21 cellular contexts compared by ENCODE assay signal in genomic region chr10:77237120-77237519, GRCh38.
DNase-seq lines count a peak whose midpoint lies in the region; ATAC-seq, FAIRE-seq and TF ChIP-seq lines count a peak whose summit lies in the region.
"Had no signal": no experiment of that assay in that cellular context is flagged by ENCODE, and none has a peak within 500 bp of the region (broad histone marks: within the 10 kb centered on the region; RNA-seq: fewer than 3 reads in every experiment).

No MANE protein-coding gene starts in this region.

- H3K27ac Mint-ChIP-seq in astrocyte (ENCODE audit: unreplicated experiment), result no peak overlapping the region
- H3K27ac Mint-ChIP-seq: CD4-positive, alpha-beta memory T cell; GM23338 had no signal

- no peaks in the 10 kb centered on the region for H3K79me2 ChIP-seq in astrocyte (ENCODE audit: insufficient read depth, low read length)

- no peaks in the 10 kb centered on the region for H3K27me3 ChIP-seq in astrocyte (ENCODE audit: insufficient read depth, low read length)
- H3K27me3 ChIP-seq in mesenchymal stem cell (ENCODE audit: control insufficient read depth in 1 of 2, insufficient read depth in 1 of 2, low read length in 2 of 2), result no peaks in the 10 kb centered on the region
- H3K27me3 ChIP-seq in sigmoid colon, result no peaks in the 10 kb centered on the region
- H3K27me3 ChIP-seq in aorta (ENCODE audit: control insufficient read depth in 1 of 2, insufficient read depth in 2 of 2, low read length in 1 of 2), result no peaks in the 10 kb centered on the region
- H3K27me3 ChIP-seq: BLaER1 treated with 17β-estradiol and CSF1 and Interleukin-3, amounts not matched to agents 10 nM and 100 nM; SJSA1 had no signal

- no peak for TF ChIP-seq EP300 in sigmoid colon (IDR thresholded peaks at IDR 0.05)

- no peak overlapping the region for H3K14ac ChIP-seq in mesenchymal stem cell (ENCODE audit: low read length in 2 of 2)

- no peak for TF ChIP-seq POLR2A in sigmoid colon (IDR thresholded peaks at IDR 0.05)

- TF ChIP-seq CTCF in astrocyte (IDR thresholded peaks at IDR 0.05; ENCODE audit: insufficient read depth, low read depth, low read length), result no peak
- no peak for TF ChIP-seq CTCF in sigmoid colon (IDR thresholded peaks at IDR 0.05)

- no peak overlapping the region for H3K4me3 ChIP-seq in astrocyte (ENCODE audit: insufficient read depth, low read depth, low read length)
- H3K4me3 ChIP-seq in mesenchymal stem cell (ENCODE audit: insufficient read depth in 1 of 2, low read depth in 1 of 2, low read length in 2 of 2), result no peak overlapping the region
- no peak overlapping the region for H3K4me3 ChIP-seq in sigmoid colon
- H3K4me3 ChIP-seq in aorta (ENCODE audit: low read length in 2 of 2), result no peak overlapping the region
- H3K4me3 ChIP-seq: BLaER1 treated with 17β-estradiol and CSF1 and Interleukin-3, amounts not matched to agents 10 nM and 100 nM; GM23338; SJSA1 had no signal

- peaks cover 6% of the 10 kb centered on the region for H3K79me1 ChIP-seq in mesenchymal stem cell (replicated peaks; ENCODE audit: low read length, poor library complexity, severe bottlenecking)

- H2BK15ac ChIP-seq in mesenchymal stem cell (ENCODE audit: low read depth, poor library complexity, severe bottlenecking), result no peak overlapping the region

- no peak overlapping the region for H3K4me2 ChIP-seq in astrocyte (ENCODE audit: low read length)
- no peak overlapping the region for H3K4me2 ChIP-seq in mesenchymal stem cell (ENCODE audit: low read length, poor library complexity, severe bottlenecking)
- H3K4me2 ChIP-seq: BLaER1 treated with 17β-estradiol and CSF1 and Interleukin-3, amounts not matched to agents 10 nM and 100 nM; GM23338; KMS-11 had no signal

- intact Hi-C loops in sigmoid colon (cut with DNase I), result no loop called here
- intact Hi-C loops in aorta (cut with DNase I), result loop anchor here (5.0 kb wide), 2 partner anchors 40 to 55 kb away; no protein-coding TSS in a partner anchor

- H2AFZ ChIP-seq in astrocyte (ENCODE audit: low read depth, low read length) (no peak overlapping the region), mesenchymal stem cell (ENCODE audit: low read depth, low read length) (no peak overlapping the region)
- H2AFZ ChIP-seq: GM23338 had no signal

- H3K27me3 Mint-ChIP-seq in astrocyte (ENCODE audit: low read depth, unreplicated experiment), result peaks cover 2% of the 10 kb centered on the region
- H3K27me3 Mint-ChIP-seq: CD4-positive, alpha-beta memory T cell had no signal

- H3K9ac ChIP-seq in astrocyte (ENCODE audit: low read length) (no peak overlapping the region), mesenchymal stem cell (ENCODE audit: low read length) (no peak overlapping the region)
- H3K9ac ChIP-seq: BLaER1 treated with 17β-estradiol and CSF1 and Interleukin-3, amounts not matched to agents 10 nM and 100 nM; KMS-11 had no signal

- H3K4me1 ChIP-seq in astrocyte (ENCODE audit: insufficient read depth, low read length) (peaks cover 8% of the 10 kb centered on the region), mesenchymal stem cell (ENCODE audit: control insufficient read depth, insufficient read depth, low read depth, low read length) (peaks cover 2% of the 10 kb centered on the region), sigmoid colon (peaks cover 0 to 79% (median 64%) of the 10 kb centered on the region in 4 donors), aorta (ENCODE audit: control insufficient read depth in 1 of 2, insufficient read depth in 2 of 2, low read length in 2 of 2) (peaks cover 6 to 11% of the 10 kb centered on the region in 2 donors)

- H3K9me3 ChIP-seq in astrocyte (ENCODE audit: insufficient read depth, low read depth, low read length) (no peaks in the 10 kb centered on the region), mesenchymal stem cell (ENCODE audit: control insufficient read depth, low read length) (no peaks in the 10 kb centered on the region), sigmoid colon (no peaks in the 10 kb centered on the region), aorta (ENCODE audit: control insufficient read depth, low read length) (no peaks in the 10 kb centered on the region)
- H3K9me3 ChIP-seq: BLaER1 treated with 17β-estradiol and CSF1 and Interleukin-3, amounts not matched to agents 10 nM and 100 nM; SJSA1 had no signal

- no peak for DNase-seq in astrocyte (ENCODE audit: low read depth)
- DNase-seq in mesenchymal stem cell, result no peak
- DNase-seq in sigmoid colon, result no peak
- no peak for DNase-seq in aorta
- no peak for DNase-seq in NCI-H774 (lab: John Stamatoyannopoulos, UW)
- DNase-seq in kidney tubule cell (ENCODE audit: low spot score), result no peak
- DNase-seq in EL, result no peak
- DNase-seq: CD4-positive, alpha-beta memory T cell; DMS153; NCI-H1694; NCI-H2081 treated with DMSO at 0.1 percent for 48 hours; NCI-H2171 treated with DMSO at 0.1 percent for 48 hours; NCI-H524 treated with DMSO at 0.1 percent for 48 hours; OCI-M1 had no signal

- no peak overlapping the region for H2AK5ac ChIP-seq in mesenchymal stem cell (ENCODE audit: low read length, severe bottlenecking)

- H4K91ac ChIP-seq in mesenchymal stem cell (ENCODE audit: low read length), result no peak overlapping the region

- H2BK12ac ChIP-seq in mesenchymal stem cell (ENCODE audit: low read length in 2 of 2), result peak overlapping the region in 1 of 2 experiments; percentile 61

- H3K36me3 ChIP-seq in astrocyte (ENCODE audit: insufficient read depth, low read length) (no peaks in the 10 kb centered on the region), mesenchymal stem cell (ENCODE audit: control insufficient read depth in 1 of 2, insufficient read depth in 2 of 2, low read depth in 1 of 2, low read length in 2 of 2) (peaks cover 0 to 3% of the 10 kb centered on the region in 2 experiments), sigmoid colon (no peaks in the 10 kb centered on the region), aorta (ENCODE audit: control insufficient read depth in 1 of 2, insufficient read depth in 2 of 2, low read length in 1 of 2) (no peaks in the 10 kb centered on the region)
- H3K36me3 ChIP-seq: BLaER1 treated with 17β-estradiol and CSF1 and Interleukin-3, amounts not matched to agents 10 nM and 100 nM; SJSA1 had no signal

- ATAC-seq in aorta (ENCODE audit: low FRiP score), result no peak
- ATAC-seq: GM23338, Right ventricle myocardium inferior had no signal

- peaks cover 3% of the 10 kb centered on the region for H3K9me3 Mint-ChIP-seq in astrocyte (ENCODE audit: unreplicated experiment)

- no peak overlapping the region for H2BK5ac ChIP-seq in mesenchymal stem cell (ENCODE audit: low read depth, low read length, poor library complexity, severe bottlenecking)

- no peak overlapping the region for H2BK120ac ChIP-seq in mesenchymal stem cell (ENCODE audit: low read depth, low read length)

- H4K8ac ChIP-seq in mesenchymal stem cell (ENCODE audit: low read length), result peak overlapping the region; percentile 9

- H3K4me3 Mint-ChIP-seq in astrocyte (ENCODE audit: unreplicated experiment), result no peak overlapping the region
- H3K4me3 Mint-ChIP-seq: CD4-positive, alpha-beta memory T cell; GM23338 had no signal

- H3K27ac ChIP-seq in astrocyte (ENCODE audit: low read depth, low read length) (peak overlapping the region; percentile 3), mesenchymal stem cell (ENCODE audit: low read length, poor library complexity, severe bottlenecking) (no peak overlapping the region), sigmoid colon (peak overlapping the region in 3 of 4 donors; percentile 85 to 91 (median 87)), aorta (ENCODE audit: low read depth in 1 of 2, low read length in 2 of 2) (peak overlapping the region; percentile 31 to 34)
- H3K27ac ChIP-seq: BLaER1 treated with 17β-estradiol and CSF1 and Interleukin-3, amounts not matched to agents 10 nM and 100 nM; KMS-11; SJSA1 had no signal

- H3K18ac ChIP-seq in mesenchymal stem cell (ENCODE audit: low read depth in 1 of 2, low read length in 2 of 2), result no peak overlapping the region

- no peaks in the 10 kb centered on the region for H4K20me1 ChIP-seq in astrocyte (ENCODE audit: insufficient read depth, low read length)

- H3K36me3 Mint-ChIP-seq in astrocyte (ENCODE audit: low read depth, unreplicated experiment), result peaks cover 10% of the 10 kb centered on the region
- H3K36me3 Mint-ChIP-seq: CD4-positive, alpha-beta memory T cell had no signal

- peak overlapping the region in 1 of 2 experiments; percentile 48 for H3K4ac ChIP-seq in mesenchymal stem cell (ENCODE audit: low read depth in 1 of 2, low read length in 2 of 2)

- H3K4me1 Mint-ChIP-seq in astrocyte (ENCODE audit: low read depth, unreplicated experiment), result peaks cover 33% of the 10 kb centered on the region
- H3K4me1 Mint-ChIP-seq: CD4-positive, alpha-beta memory T cell had no signal

- no peak for FAIRE-seq in astrocyte (lab: Jason Lieb, UNC)
- FAIRE-seq: G401.6, GM12892 had no signal

- no peak overlapping the region for H3K23ac ChIP-seq in mesenchymal stem cell (ENCODE audit: low read length in 2 of 2)
